Comparison of ENCODE assay signal across 9 cellular contexts in genomic region chr3:158725348-158725966, GRCh38. TPM values are rescaled to one million over a fixed set of nuclear protein-coding genes. Genes with fewer than 3 reads are reported as not detected.
DNase-seq lines count a peak whose midpoint lies in the region; ATAC-seq and TF ChIP-seq lines count a peak whose summit lies in the region.
"Had no signal": no experiment of that assay in that cellular context is flagged by ENCODE, and none has a peak within 500 bp of the region (broad histone marks: within the 10 kb centered on the region; RNA-seq: fewer than 3 reads in every experiment).

No MANE protein-coding gene starts in this region.

- ATAC-seq in SK-N-SH treated with all-trans-retinoic acid at 6 μM for 48 hours (peak; percentile 72), sciatic nerve (peak; percentile 81), GM18502 (IDR thresholded peaks at IDR 0.05; ENCODE audit: poor library complexity, unreplicated experiment) (no peak), GM18511 (IDR thresholded peaks at IDR 0.05; ENCODE audit: unreplicated experiment) (no peak)

- DNase-seq in GM04503 (ENCODE audit: low read depth), result peak; percentile 91
- DNase-seq in fibroblast of pulmonary artery (ENCODE audit: low read depth), result peak; percentile 93
- DNase-seq in sciatic nerve (ENCODE audit: low spot score), result no peak
- no peak for DNase-seq in cerebellar cortex (ENCODE audit: low spot score)
- DNase-seq in effector CD4-positive, alpha-beta T cell, result no peak

- intact Hi-C loops in sciatic nerve (cut with DNase I), result loop anchor here (5.0 kb wide), 1 partner anchor 67 kb away; no protein-coding TSS in a partner anchor

- TF ChIP-seq CTCF in fibroblast of pulmonary artery (IDR thresholded peaks at IDR 0.05; ENCODE audit: low read length, missing control alignments), result no peak

- H3K4me3 ChIP-seq in fibroblast of pulmonary artery (replicated peaks; ENCODE audit: low read depth, low read length), result no peak overlapping the region

TF ChIP-seq in SK-N-SH treated with all-trans-retinoic acid at 6 μM for 48 hours, 23 proteins besides CTCF, POLR2A, EP300 and RAD21:
- TF ChIP-seq ZC3H10 (CRISPR knock-in tag; IDR thresholded peaks at IDR 0.05) (no peak), ZNF70 (CRISPR knock-in tag; IDR thresholded peaks at IDR 0.05) (no peak), ISL1 (CRISPR knock-in tag; IDR thresholded peaks at IDR 0.05) (0 out of 2 replicates have a peak, but pooled peaks have one; percentile 5), RARB (CRISPR knock-in tag; IDR thresholded peaks at IDR 0.05) (no peak), GLIS3 (CRISPR knock-in tag; IDR thresholded peaks at IDR 0.05) (no peak), TOX (CRISPR knock-in tag; IDR thresholded peaks at IDR 0.05; ENCODE audit: borderline replicate concordance) (peak; percentile 46), CSDC2 (CRISPR knock-in tag; IDR thresholded peaks at IDR 0.05) (0 out of 2 replicates have a peak, but pooled peaks have one; percentile 11)

RNA-seq across cellular contexts. Expression of gene RARRES1, which starts 6.8 kb away (rescaled TPM):
- total RNA-seq in sciatic nerve, result 264 TPM
- total RNA-seq: mononuclear cell had no signal

RNA-seq across cellular contexts. Expression of gene LXN, which starts 53.0 kb away (rescaled TPM):
- total RNA-seq in sciatic nerve, result 24.9 TPM

Comparison
In these comparisons a context has a peak if more than half of its experiments do, and no peak if none do; other contexts are left out.
1. DNase-seq: peak in GM04503 (single experiment) and fibroblast of pulmonary artery (single experiment); none in sciatic nerve (single experiment), cerebellar cortex (single experiment) and effector CD4-positive, alpha-beta T cell (single experiment).
2. ATAC-seq: peak in SK-N-SH treated with all-trans-retinoic acid at 6 μM for 48 hours (single experiment) and sciatic nerve (single experiment); none in GM18502 (single experiment) and GM18511 (single experiment).